ENCODE assay signal across 14 cellular contexts in the genomic region with DNA sequence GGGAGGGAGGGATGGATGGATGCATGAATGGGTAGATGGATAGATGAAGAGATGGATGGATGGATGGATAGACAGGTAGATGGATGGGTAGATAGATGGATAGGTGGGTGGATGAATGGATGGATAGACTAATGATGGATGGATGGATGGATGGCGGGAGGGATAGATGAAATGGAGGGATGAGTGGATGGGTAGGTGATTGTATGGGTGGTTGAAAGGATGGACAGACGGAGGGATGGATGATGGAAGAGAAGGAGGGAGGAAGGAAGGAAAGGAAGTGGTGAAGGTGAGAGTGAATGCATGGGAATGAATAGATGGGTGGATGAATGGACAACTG. TPM values are rescaled to one million over a fixed set of nuclear protein-coding genes. Genes with fewer than 3 reads are reported as not detected.
"Had no signal": no experiment of that assay in that cellular context is flagged by ENCODE, and none has a peak within 500 bp of the region (broad histone marks: within the 10 kb centered on the region; RNA-seq: fewer than 3 reads in every experiment).

No MANE protein-coding gene starts in this region.

- DNase-seq: activated T-cell treated with anti-CD3 and anti-CD28 coated beads for 4 hours, colonic mucosa, T-helper 9 cell, thyroid gland had no signal

- H3K9me3 ChIP-seq: colonic mucosa, heart right ventricle, thyroid gland had no signal

- ATAC-seq: heart right ventricle had no signal

- H3K27me3 ChIP-seq: colonic mucosa, heart right ventricle, thyroid gland had no signal

- FAIRE-seq: endothelial cell of umbilical vein, frontal cortex, keratinocyte, urothelium cell line had no signal

- H3K4me1 ChIP-seq: colonic mucosa, thyroid gland had no signal

- H3K36me3 ChIP-seq: colonic mucosa, heart right ventricle, thyroid gland had no signal

- H3K27ac ChIP-seq: colonic mucosa, skin epidermis, thyroid gland, VCaP had no signal

- H3K4me3 ChIP-seq: colonic mucosa, heart right ventricle, skin epidermis, thyroid gland had no signal

RNA-seq across cellular contexts. Expression of a gene that starts 3.7 kb away (rescaled TPM):
- total RNA-seq: endothelial cell of umbilical vein, fibroblast of lung, frontal cortex had no signal
- polyA plus RNA-seq: endothelial cell of umbilical vein, fibroblast of lung had no signal

RNA-seq across cellular contexts. Expression of a gene that starts 24.1 kb away (rescaled TPM):
- total RNA-seq: colonic mucosa, endothelial cell of umbilical vein, fibroblast of lung, frontal cortex, liver, mesenteric fat pad, thyroid gland had no signal
- polyA plus RNA-seq: endothelial cell of umbilical vein, fibroblast of lung, keratinocyte, liver had no signal
